In genomic region chr13:98493035-98493401, GRCh38 we compare ENCODE assay signal across 18 cellular contexts.
A peak's percentile ranks its signal among the peaks of the same experiment; 100 is the strongest.
DNase-seq lines count a peak whose midpoint lies in the region; ATAC-seq and TF ChIP-seq lines count a peak whose summit lies in the region.
"Had no signal": no experiment of that assay in that cellular context is flagged by ENCODE, and none has a peak within 500 bp of the region (broad histone marks: within the 10 kb centered on the region; RNA-seq: fewer than 3 reads in every experiment).

No MANE protein-coding gene starts in this region.

- no peak overlapping the region for H3K9ac ChIP-seq in mammary epithelial cell (ENCODE audit: insufficient read depth, low read length)
- no peak overlapping the region for H3K9ac ChIP-seq in liver (ENCODE audit: low read depth in 1 of 2, low read length in 2 of 2)

- CTCF ChIA-PET in MCF 10A (lab: Yijun Ruan, JAX): interaction anchor here (0.6 to 1.2 kb wide), 2 partner anchors 11 to 1253 kb away, joined by 3 read pairs; no protein-coding TSS in a partner anchor
- CTCF ChIA-PET in mammary epithelial cell (lab: Charles Lee; ENCODE audit: low non-redundant PET): no interaction called here
- CTCF ChIA-PET in WTC11 (lab: Charles Lee): interaction anchor here (1.1 kb wide), 1 partner anchor 10 kb away, joined by 9 read pairs; no protein-coding TSS in a partner anchor

- no peak overlapping the region for H3K4me2 ChIP-seq in mammary epithelial cell (ENCODE audit: insufficient read depth, low read depth, low read length)

- in situ Hi-C loops in mammary epithelial cell (cut with MboI; ENCODE audit: low sequenced_read_pairs in 2 of 2): loop anchor here in 1 of 2 donors (25.0 kb wide), 1 partner anchor 1206 kb away; no protein-coding TSS in a partner anchor

- POLR2A ChIA-PET in MCF 10A (lab: Yijun Ruan, JAX) (no interaction called here), WTC11 (lab: Charles Lee) (interaction anchor here (0.8 to 1.1 kb wide), 2 partner anchors 10 to 53 kb away, joined by 3 to 4 read pairs; no protein-coding TSS in a partner anchor)

- H2AFZ ChIP-seq in mammary epithelial cell (ENCODE audit: low read depth, low read length): no peak overlapping the region

- H3K9me3 ChIP-seq in mammary epithelial cell (replicated peaks; ENCODE audit: insufficient read depth, low read length) (no peaks in the 10 kb centered on the region), liver (ENCODE audit: control insufficient read depth in 4 of 4, low read length in 3 of 4) (no peaks in the 10 kb centered on the region), left lung (no peaks in the 10 kb centered on the region)
- H3K9me3 ChIP-seq: adrenal gland, heart right ventricle, prostate gland had no signal

- H3K27ac ChIP-seq in mammary epithelial cell (ENCODE audit: insufficient read depth, low read depth, low read length): no peak overlapping the region
- H3K27ac ChIP-seq in liver (ENCODE audit: low read depth in 1 of 2, low read length in 2 of 2): no peak overlapping the region
- peak overlapping the region in 1 of 2 donors; percentile 31 for H3K27ac ChIP-seq in left lung
- H3K27ac ChIP-seq: adrenal gland, heart right ventricle had no signal

- H3K9me3 Mint-ChIP-seq in MCF 10A (ENCODE audit: unreplicated experiment) (no peaks in the 10 kb centered on the region), WTC11 (no peaks in the 10 kb centered on the region)
- H3K9me3 Mint-ChIP-seq: activated T-cell treated with anti-CD3 and anti-CD28 coated beads, Interleukin-2, amount 50 U/mL, for 24 hours; naive thymus-derived CD8-positive, alpha-beta T cell; stimulated activated effector memory CD8-positive, alpha-beta T cell treated with anti-CD3 and anti-CD28 coated beads, Interleukin-12 subunit alpha, Interleukin-12 subunit beta, amount 100 ng/mL, for 72 hours had no signal

- H3K4me3 ChIP-seq in mammary epithelial cell (replicated peaks in 1 of 3; ENCODE audit: insufficient read depth in 1 of 3, low read depth in 2 of 3, low read length in 3 of 3) (no peak overlapping the region), liver (ENCODE audit: low read depth in 1 of 3, low read length in 3 of 3) (no peak overlapping the region), left lung (no peak overlapping the region)
- H3K4me3 ChIP-seq: adrenal gland, heart right ventricle, prostate gland had no signal

- BruUV-seq in MCF 10A (replicated peaks; lab: Mats Ljungman, UMichigan) (no TSS peak), mammary epithelial cell (replicated peaks; lab: Mats Ljungman, UMichigan) (no TSS peak)

- TF ChIP-seq CTCF in MCF 10A (IDR thresholded peaks at IDR 0.05; ENCODE audit: unreplicated experiment) (no peak), mammary epithelial cell (conservative IDR thresholded peaks at IDR 0.05 in 1 of 2, IDR thresholded peaks at IDR 0.05 in 1 of 2; ENCODE audit: extremely low read depth in 1 of 2, insufficient read depth in 1 of 2, low read depth in 1 of 2, low read length in 2 of 2) (no peak), WTC11 (IDR thresholded peaks at IDR 0.05) (no peak), liver (IDR thresholded peaks at IDR 0.05; ENCODE audit: low read depth, low read length, missing input control) (no peak), left lung (IDR thresholded peaks at IDR 0.05) (no peak)

- H3K4me1 Mint-ChIP-seq in MCF 10A (ENCODE audit: insufficient read depth, unreplicated experiment) (peaks cover 45% of the 10 kb centered on the region), WTC11 (peaks cover 87% of the 10 kb centered on the region)

- H3K27ac Mint-ChIP-seq in MCF 10A (ENCODE audit: low read depth, unreplicated experiment) (peak overlapping the region; percentile 80), WTC11 (peak overlapping the region; percentile 81)

- H3K4me3 Mint-ChIP-seq in MCF 10A (ENCODE audit: unreplicated experiment) (no peak overlapping the region), WTC11 (no peak overlapping the region)
- H3K4me3 Mint-ChIP-seq: activated T-cell treated with anti-CD3 and anti-CD28 coated beads, Interleukin-2, amount 50 U/mL, for 24 hours; stimulated activated effector memory CD8-positive, alpha-beta T cell treated with anti-CD3 and anti-CD28 coated beads, Interleukin-12 subunit alpha, Interleukin-12 subunit beta, amount 100 ng/mL, for 72 hours had no signal

- H3K79me2 ChIP-seq in mammary epithelial cell (ENCODE audit: insufficient read depth, low read length): peaks cover 94% of the 10 kb centered on the region

- H3K27me3 ChIP-seq in mammary epithelial cell (ENCODE audit: insufficient read depth, low read length): no peaks in the 10 kb centered on the region
- no peaks in the 10 kb centered on the region for H3K27me3 ChIP-seq in liver (ENCODE audit: control insufficient read depth in 4 of 4, insufficient read depth in 4 of 4, low read length in 3 of 4)
- no peaks in the 10 kb centered on the region for H3K27me3 ChIP-seq in left lung
- H3K27me3 ChIP-seq: adrenal gland, heart right ventricle had no signal

- H3K36me3 ChIP-seq in mammary epithelial cell (ENCODE audit: insufficient read depth, low read length) (no peaks in the 10 kb centered on the region), liver (ENCODE audit: control insufficient read depth in 4 of 4, insufficient read depth in 3 of 4, low read depth in 1 of 4, low read length in 3 of 4) (peaks cover 0 to 2% (median 0%) of the 10 kb centered on the region in 4 donors), left lung (no peaks in the 10 kb centered on the region)
- H3K36me3 ChIP-seq: adrenal gland, prostate gland had no signal

- dilution Hi-C loops in mammary epithelial cell (cut with HindIII; ENCODE audit: low sequenced_read_pairs): no loop called here

- TF ChIP-seq RAD21 in liver (IDR thresholded peaks at IDR 0.05): no peak

- H4K20me1 ChIP-seq in mammary epithelial cell (ENCODE audit: insufficient read depth, low read length): peaks cover 7% of the 10 kb centered on the region

- H3K27me3 Mint-ChIP-seq in MCF 10A (ENCODE audit: insufficient read depth, unreplicated experiment) (no peaks in the 10 kb centered on the region), WTC11 (ENCODE audit: low read depth) (no peaks in the 10 kb centered on the region)
- H3K27me3 Mint-ChIP-seq: activated T-cell treated with anti-CD3 and anti-CD28 coated beads, Interleukin-2, amount 50 U/mL, for 24 hours; naive thymus-derived CD8-positive, alpha-beta T cell had no signal

- H3K36me3 Mint-ChIP-seq in MCF 10A (ENCODE audit: insufficient read depth, unreplicated experiment) (peaks cover 22% of the 10 kb centered on the region), WTC11 (peaks cover under 1% of the 10 kb centered on the region; the same call in 1 of the 2 replicates)

- no peak for DNase-seq in MCF 10A (ENCODE audit: unreplicated experiment)
- DNase-seq in mammary epithelial cell: no peak
- no peak for DNase-seq in WTC11 (ENCODE audit: low spot score)
- DNase-seq in sciatic nerve (ENCODE audit: low spot score): no peak
- DNase-seq in NCI-H524 (lab: John Stamatoyannopoulos, UW): no peak
- no peak for DNase-seq in left lung
- DNase-seq: activated T-cell treated with anti-CD3 and anti-CD28 coated beads, Interleukin-2, amount 50 U/mL, for 24 hours; adrenal gland; effector CD8-positive, alpha-beta T cell; heart right ventricle; islet precursor cell; naive thymus-derived CD8-positive, alpha-beta T cell; NCI-H187 treated with DMSO at 0.1 percent for 48 hours; NCI-H446 treated with DMSO at 0.1 percent for 48 hours had no signal

- no peak for ATAC-seq in WTC11
- ATAC-seq in sciatic nerve: no peak
- no peak for ATAC-seq in GM21423 (IDR thresholded peaks at IDR 0.05; ENCODE audit: unreplicated experiment)
- ATAC-seq in left lung: no peak
- ATAC-seq: heart right ventricle; naive thymus-derived CD8-positive, alpha-beta T cell; stimulated activated effector memory CD8-positive, alpha-beta T cell treated with anti-CD3 and anti-CD28 coated beads, Interleukin-12 subunit alpha, Interleukin-12 subunit beta, amount 100 ng/mL, for 72 hours had no signal

- H3K4me1 ChIP-seq in mammary epithelial cell (ENCODE audit: insufficient read depth, low read length): peaks cover 5% of the 10 kb centered on the region
- peaks cover 22 to 51% (median 40%) of the 10 kb centered on the region in 4 donors for H3K4me1 ChIP-seq in liver (ENCODE audit: control insufficient read depth in 4 of 4, insufficient read depth in 4 of 4, low read length in 3 of 4)
- peaks cover 0 to 42% of the 10 kb centered on the region in 2 donors for H3K4me1 ChIP-seq in left lung

- intact Hi-C loops in MCF 10A (cut with micrococcal nuclease) (no loop called here), mammary epithelial cell (cut with micrococcal nuclease) (no loop called here), sciatic nerve (cut with DNase I) (no loop called here), left lung (cut with DNase I) (no loop called here)

- WGBS in mammary epithelial cell (ENCODE audit: low coverage, missing lambda C conversion rate): 97% methylated on average over 5 of the region's 5 CpGs
- WGBS in liver: 89% methylated on average over 5 of the region's 5 CpGs

TF ChIP-seq in WTC11, 78 proteins besides CTCF, POLR2A, EP300 and RAD21 (continues in another document):
- TF ChIP-seq ZNF121 (CRISPR knock-in tag; IDR thresholded peaks at IDR 0.05) (no peak), ZNF232 (CRISPR knock-in tag; IDR thresholded peaks at IDR 0.05) (no peak), ZNF263 (CRISPR knock-in tag; IDR thresholded peaks at IDR 0.05; ENCODE audit: low read depth) (no peak), EMX1 (CRISPR knock-in tag; IDR thresholded peaks at IDR 0.05) (no peak), NFATC4 (CRISPR knock-in tag; IDR thresholded peaks at IDR 0.05) (no peak)

TF ChIP-seq in liver, 16 proteins besides CTCF, POLR2A, EP300 and RAD21 (continues in another document):
- TF ChIP-seq RXRA (IDR thresholded peaks at IDR 0.05) (peak in 1 of 2 donors; percentile 8), ZBTB33 (IDR thresholded peaks at IDR 0.05) (no peak)
